22 cellular contexts compared by ENCODE assay signal in genomic region chr1:25208561-25209222, GRCh38.
"Had no signal": no experiment of that assay in that cellular context is flagged by ENCODE, and none has a peak within 500 bp of the region (broad histone marks: within the 10 kb centered on the region; RNA-seq: fewer than 3 reads in every experiment).

No MANE protein-coding gene starts in this region.

- H3K79me2 ChIP-seq: parathyroid adenoma had no signal

- ATAC-seq: activated CD8-positive, alpha-beta T cell treated with anti-CD3 and anti-CD28 coated beads for 36 hours; activated T-helper 17 cell treated with anti-CD3 and anti-CD28 coated beads, Interleukin-2, amount 50 U/mL, for 72 hours; lower lobe of right lung; natural killer cell treated with Interleukin-12 subunit alpha and Interleukin-12 subunit beta and Interleukin-15 and Interleukin-18, amount 100 ng/mL, for 72 hours had no signal

- DNase-seq: activated CD4-positive, alpha-beta T cell treated with anti-CD3 and anti-CD28 coated beads, Interleukin-2, amount 10 ng/mL, durations not matched to agents 24 days and 14 days; activated CD8-positive, alpha-beta T cell treated with anti-CD3 and anti-CD28 coated beads for 36 hours; activated naive CD4-positive, alpha-beta T cell; activated naive CD8-positive, alpha-beta T cell treated with anti-CD3 and anti-CD28 coated beads for 36 hours; activated T-cell treated with anti-CD3 and anti-CD28 coated beads, Interleukin-2, amount 50 U/mL, for 1 hour; amniotic stem cell; foreskin fibroblast; hypothalamus; islet precursor cell; lower lobe of right lung; stimulated activated CD4-positive, alpha-beta T cell treated with anti-CD3 and anti-CD28 coated beads, Interleukin-2, amount 100 ng/mL, for 24 hours; stimulated activated naive CD4-positive, alpha-beta T cell treated with Interleukin-2 at 50 U/mL for 16 hours; T1000 had no signal

- H3K4me3 ChIP-seq: cardiac muscle cell, dorsolateral prefrontal cortex, lower lobe of right lung, tibial nerve, vagina had no signal

- H3K9me3 ChIP-seq: lower lobe of right lung, neutrophil, tibial nerve, vagina had no signal

- H3K4me1 Mint-ChIP-seq: activated CD4-positive, alpha-beta T cell treated with anti-CD3 and anti-CD28 coated beads, Interleukin-2, amount 10 ng/mL, durations not matched to agents 24 days and 14 days; activated naive CD8-positive, alpha-beta T cell treated with anti-CD3 and anti-CD28 coated beads for 36 hours; activated T-helper 17 cell treated with anti-CD3 and anti-CD28 coated beads, Interleukin-2, amount 50 U/mL, for 72 hours had no signal

- H3K27ac ChIP-seq: cardiac muscle cell, dorsolateral prefrontal cortex, epithelial cell of prostate, lower lobe of right lung, neutrophil, parathyroid adenoma, tibial nerve, vagina had no signal

- H3K4me3 Mint-ChIP-seq: activated CD4-positive, alpha-beta T cell treated with anti-CD3 and anti-CD28 coated beads, Interleukin-2, amount 10 ng/mL, durations not matched to agents 24 days and 14 days; activated CD8-positive, alpha-beta T cell treated with anti-CD3 and anti-CD28 coated beads for 36 hours; activated naive CD8-positive, alpha-beta T cell treated with anti-CD3 and anti-CD28 coated beads for 36 hours; activated T-helper 17 cell treated with anti-CD3 and anti-CD28 coated beads, Interleukin-2, amount 50 U/mL, for 72 hours; natural killer cell treated with Interleukin-12 subunit alpha and Interleukin-12 subunit beta and Interleukin-15 and Interleukin-18, amount 100 ng/mL, for 72 hours had no signal

- H3K9me3 Mint-ChIP-seq: activated CD4-positive, alpha-beta T cell treated with anti-CD3 and anti-CD28 coated beads, Interleukin-2, amount 10 ng/mL, durations not matched to agents 24 days and 14 days; activated CD8-positive, alpha-beta T cell treated with anti-CD3 and anti-CD28 coated beads for 36 hours; activated naive CD8-positive, alpha-beta T cell treated with anti-CD3 and anti-CD28 coated beads for 36 hours; activated T-helper 17 cell treated with anti-CD3 and anti-CD28 coated beads, Interleukin-2, amount 50 U/mL, for 72 hours; natural killer cell treated with Interleukin-12 subunit alpha and Interleukin-12 subunit beta and Interleukin-15 and Interleukin-18, amount 100 ng/mL, for 72 hours had no signal

- H3K9ac ChIP-seq: parathyroid adenoma had no signal

- H3K27ac Mint-ChIP-seq: activated CD4-positive, alpha-beta T cell treated with anti-CD3 and anti-CD28 coated beads, Interleukin-2, amount 10 ng/mL, durations not matched to agents 24 days and 14 days; activated CD8-positive, alpha-beta T cell treated with anti-CD3 and anti-CD28 coated beads for 36 hours; activated naive CD8-positive, alpha-beta T cell treated with anti-CD3 and anti-CD28 coated beads for 36 hours; activated T-helper 17 cell treated with anti-CD3 and anti-CD28 coated beads, Interleukin-2, amount 50 U/mL, for 72 hours; natural killer cell treated with Interleukin-12 subunit alpha and Interleukin-12 subunit beta and Interleukin-15 and Interleukin-18, amount 100 ng/mL, for 72 hours had no signal

- H3K36me3 ChIP-seq: cardiac muscle cell, lower lobe of right lung, neutrophil, tibial nerve, vagina had no signal

- H3K36me3 Mint-ChIP-seq: activated naive CD8-positive, alpha-beta T cell treated with anti-CD3 and anti-CD28 coated beads for 36 hours; natural killer cell treated with Interleukin-12 subunit alpha and Interleukin-12 subunit beta and Interleukin-15 and Interleukin-18, amount 100 ng/mL, for 72 hours had no signal

- H3K27me3 ChIP-seq: cardiac muscle cell, neutrophil, vagina had no signal

- H2AFZ ChIP-seq: parathyroid adenoma had no signal

- H3K27me3 Mint-ChIP-seq: natural killer cell treated with Interleukin-12 subunit alpha and Interleukin-12 subunit beta and Interleukin-15 and Interleukin-18, amount 100 ng/mL, for 72 hours had no signal

- H3K4me1 ChIP-seq: lower lobe of right lung, parathyroid adenoma, tibial nerve, vagina had no signal
